8 cellular contexts compared by ENCODE assay signal in the genomic region with DNA sequence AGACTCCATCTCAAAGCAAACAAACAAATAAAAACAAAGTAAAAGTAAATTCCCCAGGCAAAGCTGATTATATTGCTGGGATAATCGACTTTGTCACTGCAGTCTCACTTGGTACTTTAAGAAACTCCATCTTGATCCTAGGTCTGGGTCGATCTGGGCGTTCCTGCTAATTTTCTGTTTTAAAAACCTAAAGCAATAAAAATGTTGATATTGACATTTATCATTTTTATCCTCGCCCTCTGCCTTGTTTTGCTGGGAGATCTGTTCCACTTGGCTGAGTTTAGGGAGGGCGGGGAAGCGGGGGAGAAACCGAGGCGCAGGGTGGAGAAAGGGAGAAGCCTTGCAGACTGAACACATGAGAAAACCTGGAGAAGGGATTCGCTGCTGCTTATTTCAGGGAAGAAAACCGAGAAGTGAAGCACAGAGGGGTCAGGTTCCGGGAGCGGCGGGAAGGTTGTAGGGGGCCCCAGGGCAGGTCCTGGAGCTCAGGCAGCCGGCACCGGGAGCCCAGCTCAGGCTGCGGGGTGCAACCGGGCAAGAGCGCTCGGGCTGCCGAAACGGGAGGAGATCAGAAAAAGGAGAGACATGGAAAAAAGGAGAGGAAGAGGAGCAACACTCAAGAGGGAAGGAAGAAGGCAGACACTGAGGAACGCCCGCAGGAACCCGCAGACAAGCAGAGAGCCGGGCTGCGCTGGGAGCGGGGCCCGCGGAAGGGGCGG. TPM values are rescaled to one million over a fixed set of nuclear protein-coding genes. Genes with fewer than 3 reads are reported as not detected.
DNase-seq lines count a peak whose midpoint lies in the region; ATAC-seq, FAIRE-seq and TF ChIP-seq lines count a peak whose summit lies in the region.

No MANE protein-coding gene starts in this region.

- H3K9ac ChIP-seq in fibroblast of lung (ENCODE audit: insufficient read depth, low read length), result peak overlapping the region; percentile 63

- TF ChIP-seq CTCF in fibroblast of lung (conservative IDR thresholded peaks at IDR 0.05 in 1 of 2, IDR thresholded peaks at IDR 0.05 in 1 of 2; ENCODE audit: low read depth in 1 of 2, low read length in 2 of 2) (no peak), neural crest cell (conservative IDR thresholded peaks at IDR 0.05) (no peak)

- no peaks in the 10 kb centered on the region for H3K36me3 Mint-ChIP-seq in neural crest cell (ENCODE audit: low read depth)

- no peaks in the 10 kb centered on the region for H3K27me3 Mint-ChIP-seq in neural crest cell (ENCODE audit: low read depth)

- peak overlapping the region; percentile 92 for H3K4me3 Mint-ChIP-seq in neural crest cell

- H3K79me2 ChIP-seq in fibroblast of lung (ENCODE audit: control insufficient read depth, insufficient read depth, low read length), result no peaks in the 10 kb centered on the region

- ATAC-seq in GM21515 (IDR thresholded peaks at IDR 0.05; ENCODE audit: unreplicated experiment), result peak; percentile 45

- FAIRE-seq in HTR-8/SVneo (lab: Jason Lieb, UNC), result no peak

- H3K9me3 ChIP-seq in fibroblast of lung (ENCODE audit: control insufficient read depth, insufficient read depth, low read depth, low read length), result no peaks in the 10 kb centered on the region

- H3K9me3 Mint-ChIP-seq in neural crest cell, result no peaks in the 10 kb centered on the region

- H3K4me1 Mint-ChIP-seq in neural crest cell, result peaks cover 28% of the 10 kb centered on the region

- peak overlapping the region; percentile 69 for H3K27ac ChIP-seq in fibroblast of lung (ENCODE audit: insufficient read depth, low read length)

- H3K27me3 ChIP-seq in fibroblast of lung (ENCODE audit: control insufficient read depth, insufficient read depth, low read length), result no peaks in the 10 kb centered on the region

- peak overlapping the region; percentile 80 for H3K4me2 ChIP-seq in fibroblast of lung (ENCODE audit: extremely low read depth, insufficient read depth, low read length)

- H3K4me3 ChIP-seq in fibroblast of lung (replicated peaks in 1 of 4; ENCODE audit: control extremely low read depth in 1 of 4, insufficient read depth in 1 of 4, low read depth in 3 of 4, low read length in 4 of 4), result peak overlapping the region; percentile 71 to 91 (median 74)

- H3K27ac Mint-ChIP-seq in neural crest cell (ENCODE audit: unreplicated experiment), result peak overlapping the region; percentile 97

- DNase-seq in DMS153 (lab: John Stamatoyannopoulos, UW) (peak; percentile 4), DMS153 treated with DMSO at 0.1 percent for 48 hours (lab: John Stamatoyannopoulos, UW; ENCODE audit: unreplicated experiment) (no peak), HTR-8/SVneo (ENCODE audit: insufficient read length, low spot score) (peak; percentile 27), SW480 (ENCODE audit: low spot score) (peak; percentile 62), fibroblast of lung (ENCODE audit: low read depth in 2 of 2) (peak; percentile 67 to 75), neural crest cell (ENCODE audit: low read depth, low spot score) (no peak), MV-4-11 (lab: John Stamatoyannopoulos, UW) (no peak)

- H3K4me1 ChIP-seq in fibroblast of lung (ENCODE audit: control insufficient read depth, extremely low read depth, insufficient read depth, low read length), result peaks cover 5% of the 10 kb centered on the region

- H2AFZ ChIP-seq in fibroblast of lung (ENCODE audit: low read length), result peak overlapping the region; percentile 78

- H4K20me1 ChIP-seq in fibroblast of lung (ENCODE audit: control insufficient read depth, extremely low read depth, insufficient read depth, low read length), result no peaks in the 10 kb centered on the region

- H3K36me3 ChIP-seq in fibroblast of lung (ENCODE audit: control insufficient read depth, insufficient read depth, low read length), result no peaks in the 10 kb centered on the region

RNA-seq across cellular contexts. Expression of a gene that starts 27.4 kb away (rescaled TPM):
- total RNA-seq in fibroblast of lung, result 24.1 and 32.4 TPM in 2 replicates
- polyA plus RNA-seq in fibroblast of lung, result 11.0 and 11.1 TPM in 2 replicates
- polyA plus RNA-seq in fibroblast of lung (2012), result 6.9 and 9.3 TPM in 2 replicates
- polyA minus RNA-seq in fibroblast of lung (ENCODE audit: low replicate concordance), result 31.5 and 31.8 TPM in 2 replicates
- 49.8 and 54.7 TPM in 2 replicates for total RNA-seq in neural crest cell

Comparison
In these comparisons a context has a peak if more than half of its experiments do, and no peak if none do; other contexts are left out.
1. DNase-seq: peak in DMS153 (single experiment), HTR-8/SVneo (single experiment), SW480 (single experiment) and fibroblast of lung (2 of 2); none in DMS153 treated with DMSO at 0.1 percent for 48 hours (single experiment), neural crest cell (single experiment) and MV-4-11 (single experiment).